Comparison of ENCODE assay signal across 1 cellular context in genomic region chr6:139625081-139625939, GRCh38.
A peak's percentile ranks its signal among the peaks of the same experiment; 100 is the strongest.
TF ChIP-seq lines count a peak whose summit lies in the region.

No MANE protein-coding gene starts in this region.

TF ChIP-seq in K562, 482 proteins besides CTCF, POLR2A, EP300 and RAD21 (continued from another document):
- TF ChIP-seq MNT (conservative IDR thresholded peaks at IDR 0.05): no peak
- TF ChIP-seq ZEB2 (IDR thresholded peaks at IDR 0.05): peak; percentile 83
- no peak for TF ChIP-seq BACH1 (tag; IDR thresholded peaks at IDR 0.05)
- no peak for TF ChIP-seq ZSCAN29 (IDR thresholded peaks at IDR 0.05)
- TF ChIP-seq EHMT2 (IDR thresholded peaks at IDR 0.05): peak; percentile 24; the same call in 1 of the 2 replicates
- 0 out of 2 replicates have a peak, but pooled peaks have one; percentile 19 for TF ChIP-seq CTBP1 (IDR thresholded peaks at IDR 0.05; ENCODE audit: borderline replicate concordance)
- TF ChIP-seq SMAD4 (CRISPR knock-in tag; conservative IDR thresholded peaks at IDR 0.05): peak; percentile 90
- no peak for TF ChIP-seq SNAPC5 (CRISPR knock-in tag; IDR thresholded peaks at IDR 0.05)
- TF ChIP-seq CHAMP1 (IDR thresholded peaks at IDR 0.05): peak; percentile 71; the same call in 1 of the 2 replicates
- no peak for TF ChIP-seq BRD4 (IDR thresholded peaks at IDR 0.05)
- TF ChIP-seq ZNF778 (CRISPR knock-in tag; IDR thresholded peaks at IDR 0.05): no peak
- no peak for TF ChIP-seq MIER1 (IDR thresholded peaks at IDR 0.05; ENCODE audit: low read depth)
- no peak for TF ChIP-seq ZNF696 (CRISPR knock-in tag; conservative IDR thresholded peaks at IDR 0.05)
- peak; percentile 72 for TF ChIP-seq ZNF592 (IDR thresholded peaks at IDR 0.05)
- peak; percentile 82 for TF ChIP-seq TAL1 (IDR thresholded peaks at IDR 0.05)
- TF ChIP-seq NFRKB (IDR thresholded peaks at IDR 0.05; ENCODE audit: low read depth): 0 out of 2 replicates have a peak, but pooled peaks have one; percentile 31
- no peak for TF ChIP-seq NELFE (IDR thresholded peaks at IDR 0.05; ENCODE audit: insufficient read depth, insufficient read length)
- TF ChIP-seq GTF2B (IDR thresholded peaks at IDR 0.05; ENCODE audit: extremely low read depth, insufficient read length): no peak
- no peak for TF ChIP-seq CBFB (CRISPR knock-in tag; IDR thresholded peaks at IDR 0.05)
- TF ChIP-seq MTA2 (IDR thresholded peaks at IDR 0.05; ENCODE audit: low read depth): peak; percentile 39
- no peak for TF ChIP-seq ZNF408 (CRISPR knock-in tag; IDR thresholded peaks at IDR 0.05; ENCODE audit: low read depth)
- TF ChIP-seq NFE2 (IDR thresholded peaks at IDR 0.05; ENCODE audit: low read depth): peak; percentile 17; the same call in 1 of the 2 replicates
- peak; percentile 60; the same call in 1 of the 2 replicates for TF ChIP-seq FOXM1 (IDR thresholded peaks at IDR 0.05; ENCODE audit: low read depth)
- TF ChIP-seq FOXM1 (CRISPR knock-in tag; IDR thresholded peaks at IDR 0.05; ENCODE audit: low read depth): no peak
- TF ChIP-seq ETV1 (tag; conservative IDR thresholded peaks at IDR 0.05; ENCODE audit: low read depth): no peak
- 0 out of 2 replicates have a peak, but pooled peaks have one; percentile 34 for TF ChIP-seq NR4A1 (CRISPR knock-in tag; IDR thresholded peaks at IDR 0.05)
- no peak for TF ChIP-seq NR4A1 (tag; IDR thresholded peaks at IDR 0.05)
- TF ChIP-seq CCNT2 (IDR thresholded peaks at IDR 0.05; ENCODE audit: borderline replicate concordance, extremely low read depth, insufficient read length, low read depth, low read length): peak; percentile 86
- peak; percentile 91 for TF ChIP-seq ARID1B (IDR thresholded peaks at IDR 0.05)
- TF ChIP-seq CAMTA2 (CRISPR knock-in tag; conservative IDR thresholded peaks at IDR 0.05): no peak
- TF ChIP-seq ZNF766 (CRISPR knock-in tag; conservative IDR thresholded peaks at IDR 0.05): 0 out of 2 replicates have a peak, but pooled peaks have one; percentile 59
- TF ChIP-seq ZMIZ1 (IDR thresholded peaks at IDR 0.05; ENCODE audit: low read depth in 2 of 2, low read length in 2 of 2): peak in 1 of 2 experiments; percentile 56; a peak in 1 of 4 replicates
